ENCODE assay signal across 11 cellular contexts in genomic region chr11:86931965-86932332, GRCh38. TPM values are rescaled to one million over a fixed set of nuclear protein-coding genes. Genes with fewer than 3 reads are reported as not detected.
DNase-seq lines count a peak whose midpoint lies in the region; ATAC-seq and TF ChIP-seq lines count a peak whose summit lies in the region.
"Had no signal": no experiment of that assay in that cellular context is flagged by ENCODE, and none has a peak within 500 bp of the region (broad histone marks: within the 10 kb centered on the region; RNA-seq: fewer than 3 reads in every experiment).

No MANE protein-coding gene starts in this region.

- TF ChIP-seq CTCF in fibroblast of lung (conservative IDR thresholded peaks at IDR 0.05 in 1 of 2, IDR thresholded peaks at IDR 0.05 in 1 of 2; ENCODE audit: low read depth in 1 of 2, low read length in 2 of 2) (no peak), glutamatergic neuron (IDR thresholded peaks at IDR 0.05; ENCODE audit: partially characterized antibody, unreplicated experiment) (no peak)

- H3K4me1 ChIP-seq in fibroblast of lung (ENCODE audit: control insufficient read depth, extremely low read depth, insufficient read depth, low read length) (peaks cover 20% of the 10 kb centered on the region), skeletal muscle satellite cell (ENCODE audit: control insufficient read depth, insufficient read depth, low read length) (peaks cover 19% of the 10 kb centered on the region)

- no peak for ATAC-seq in GM18909 (IDR thresholded peaks at IDR 0.05; ENCODE audit: poor library complexity, unreplicated experiment)
- ATAC-seq: T-helper 17 cell had no signal

- no peaks in the 10 kb centered on the region for H3K9me3 ChIP-seq in fibroblast of lung (ENCODE audit: control insufficient read depth, insufficient read depth, low read depth, low read length)
- no peaks in the 10 kb centered on the region for H3K9me3 ChIP-seq in skeletal muscle satellite cell (replicated peaks; ENCODE audit: low read length)

- DNase-seq in NCI-H1417 (lab: John Stamatoyannopoulos, UW) = peak in 2 of 3 experiments; percentile 35 to 75
- no peak for DNase-seq in NCI-H1417 treated with DMSO at 0.1 percent for 48 hours (lab: John Stamatoyannopoulos, UW)
- DNase-seq in RPMI8226 = peak; percentile 39
- peak; percentile 57 to 76 for DNase-seq in fibroblast of lung (ENCODE audit: low read depth in 2 of 2)
- DNase-seq in glutamatergic neuron = no peak
- no peak for DNase-seq in NCI-H187 treated with DMSO at 0.1 percent for 48 hours (lab: John Stamatoyannopoulos, UW)
- DNase-seq: anterior cingulate cortex, MM.1S, T-helper 17 cell had no signal

- H3K9ac ChIP-seq in fibroblast of lung (ENCODE audit: insufficient read depth, low read length) = no peak overlapping the region
- H3K9ac ChIP-seq in skeletal muscle satellite cell (ENCODE audit: low read depth, low read length) = no peak overlapping the region

- no peaks in the 10 kb centered on the region for H3K36me3 Mint-ChIP-seq in glutamatergic neuron (ENCODE audit: unreplicated experiment)

- no peaks in the 10 kb centered on the region for H3K27me3 ChIP-seq in fibroblast of lung (ENCODE audit: control insufficient read depth, insufficient read depth, low read length)
- no peaks in the 10 kb centered on the region for H3K27me3 ChIP-seq in skeletal muscle satellite cell (ENCODE audit: control insufficient read depth, insufficient read depth, low read length)

- peak overlapping the region; percentile 10 for H3K27ac ChIP-seq in fibroblast of lung (ENCODE audit: insufficient read depth, low read length)

- H4K20me1 ChIP-seq in fibroblast of lung (ENCODE audit: control insufficient read depth, extremely low read depth, insufficient read depth, low read length) = no peaks in the 10 kb centered on the region

- H3K4me1 Mint-ChIP-seq in glutamatergic neuron (ENCODE audit: low read depth, unreplicated experiment) = peaks cover 5% of the 10 kb centered on the region

- H3K4me3 Mint-ChIP-seq in glutamatergic neuron (ENCODE audit: unreplicated experiment) = no peak overlapping the region
- H3K4me3 Mint-ChIP-seq: T-helper 17 cell had no signal

- no peaks in the 10 kb centered on the region for H3K79me2 ChIP-seq in fibroblast of lung (ENCODE audit: control insufficient read depth, insufficient read depth, low read length)

- H3K9me3 Mint-ChIP-seq in glutamatergic neuron (ENCODE audit: unreplicated experiment) = no peaks in the 10 kb centered on the region

- no peak overlapping the region for H3K27ac Mint-ChIP-seq in glutamatergic neuron (ENCODE audit: unreplicated experiment)
- H3K27ac Mint-ChIP-seq: T-helper 17 cell had no signal

- H3K27me3 Mint-ChIP-seq in glutamatergic neuron (ENCODE audit: unreplicated experiment) = no peaks in the 10 kb centered on the region
- H3K27me3 Mint-ChIP-seq: T-helper 17 cell had no signal

- H2AFZ ChIP-seq in fibroblast of lung (ENCODE audit: low read length) = no peak overlapping the region

- no peaks in the 10 kb centered on the region for H3K36me3 ChIP-seq in fibroblast of lung (ENCODE audit: control insufficient read depth, insufficient read depth, low read length)
- H3K36me3 ChIP-seq in skeletal muscle satellite cell (ENCODE audit: insufficient read depth, low read length) = no peaks in the 10 kb centered on the region

- peak overlapping the region; percentile 73 for H3K4me2 ChIP-seq in fibroblast of lung (ENCODE audit: extremely low read depth, insufficient read depth, low read length)
- H3K4me2 ChIP-seq in skeletal muscle satellite cell (ENCODE audit: low read length) = peak overlapping the region; percentile 47

- peak overlapping the region in 1 of 4 experiments; percentile 15 for H3K4me3 ChIP-seq in fibroblast of lung (replicated peaks in 1 of 4; ENCODE audit: control extremely low read depth in 1 of 4, insufficient read depth in 1 of 4, low read depth in 3 of 4, low read length in 4 of 4)
- peak overlapping the region; percentile 33 for H3K4me3 ChIP-seq in skeletal muscle satellite cell (ENCODE audit: low read length)

RNA-seq across cellular contexts. Expression of gene FZD4, which starts 23.2 kb away (rescaled TPM):
- total RNA-seq in fibroblast of lung (11.8 and 15.7 TPM in 2 replicates), glutamatergic neuron (ENCODE audit: unreplicated experiment) (2.0 TPM)
- polyA plus RNA-seq in fibroblast of lung = 6.4 and 17.8 TPM in 2 replicates
- 4.1 and 11.5 TPM in 2 replicates for polyA plus RNA-seq in fibroblast of lung (2012)
- polyA minus RNA-seq in fibroblast of lung (ENCODE audit: low replicate concordance) = 5.6 and 10.3 TPM in 2 replicates
- total RNA-seq in skeletal muscle satellite cell (2012; rRNA removed) = 5.1 and 5.2 TPM in 2 replicates

Comparison
In these comparisons a context has a peak if more than half of its experiments do, and no peak if none do; other contexts are left out.
1. DNase-seq: peak in NCI-H1417 (2 of 3), RPMI8226 (single experiment) and fibroblast of lung (2 of 2); none in NCI-H1417 treated with DMSO at 0.1 percent for 48 hours (single experiment), glutamatergic neuron (single experiment) and NCI-H187 treated with DMSO at 0.1 percent for 48 hours (single experiment).